In the genomic region with DNA sequence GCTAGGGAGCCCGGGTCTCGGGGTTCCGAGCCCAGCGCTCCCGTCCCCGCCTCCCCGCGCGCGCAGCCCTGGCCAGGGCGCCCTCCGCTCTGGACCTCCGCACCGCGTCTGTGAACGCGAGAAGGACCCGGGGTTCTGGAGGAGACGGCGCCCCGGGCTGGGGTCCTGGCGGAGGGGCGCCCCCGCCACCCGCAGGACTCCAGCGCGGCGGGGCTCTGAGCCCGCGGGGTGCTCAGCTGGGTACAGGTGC, we compare ENCODE assay signal across 8 cellular contexts. TPM values are rescaled to one million over a fixed set of nuclear protein-coding genes. Genes with fewer than 3 reads are reported as not detected.
DNase-seq lines count a peak whose midpoint lies in the region; ATAC-seq and TF ChIP-seq lines count a peak whose summit lies in the region.

No MANE protein-coding gene starts in this region.

- peaks cover 4% of the 10 kb centered on the region for H3K36me3 Mint-ChIP-seq in WTC11

- POLR2A ChIA-PET in WTC11 (lab: Charles Lee), result interaction anchor here (0.6 to 2.6 kb wide), 4 partner anchors 21 to 430 kb away, joined by 3 to 9 read pairs (median 3); no protein-coding TSS in a partner anchor

- TF ChIP-seq EP300 in tibial nerve (IDR thresholded peaks at IDR 0.05), result no peak

- TF ChIP-seq CTCF in WTC11 (IDR thresholded peaks at IDR 0.05), result no peak
- TF ChIP-seq CTCF in kidney epithelial cell (IDR thresholded peaks at IDR 0.05; ENCODE audit: insufficient read depth, low read length, poor library complexity, severe bottlenecking), result no peak
- TF ChIP-seq CTCF in tibial nerve (IDR thresholded peaks at IDR 0.05), result no peak

- DNase-seq in WTC11 (ENCODE audit: low spot score) (no peak), kidney epithelial cell (ENCODE audit: low read depth) (no peak), tibial nerve (ENCODE audit: low spot score in 2 of 2) (no peak), kidney glomerular epithelial cell (lab: John Stamatoyannopoulos, UW) (no peak), COLO829 (ENCODE audit: low spot score) (no peak), NCI-H2227 (lab: John Stamatoyannopoulos, UW; ENCODE audit: unreplicated experiment) (no peak)

- H3K36me3 ChIP-seq in kidney epithelial cell (ENCODE audit: control insufficient read depth, insufficient read depth, low read length) (no peaks in the 10 kb centered on the region), tibial nerve (peaks cover 0 to 2% (median 0%) of the 10 kb centered on the region in 3 donors)

- peaks cover 7% of the 10 kb centered on the region for H3K9me3 Mint-ChIP-seq in WTC11

- CTCF ChIA-PET in WTC11 (lab: Charles Lee), result interaction anchor here (0.7 to 5.5 kb wide), 20 partner anchors 9 to 645 kb away, joined by 3 to 77 read pairs (median 7); partner anchors contain the start of gene TDRD7

- H3K27me3 ChIP-seq in kidney epithelial cell (ENCODE audit: control insufficient read depth, insufficient read depth, low read length), result peaks cover 34% of the 10 kb centered on the region
- H3K27me3 ChIP-seq in tibial nerve, result no peaks in the 10 kb centered on the region

- H3K27ac ChIP-seq in tibial nerve, result peak overlapping the region; percentile 49 to 94 (median 77)

- H3K9me3 ChIP-seq in tibial nerve, result no peaks in the 10 kb centered on the region

- H3K27ac Mint-ChIP-seq in WTC11, result no peak overlapping the region

- peaks cover 0 to 54% (median 6%) of the 10 kb centered on the region in 4 donors for H3K4me1 ChIP-seq in tibial nerve

- peak overlapping the region; percentile 77 for H3K4me3 Mint-ChIP-seq in WTC11

- no peak for TF ChIP-seq POLR2A in tibial nerve (IDR thresholded peaks at IDR 0.05)

- 0% methylated on average over 17 of the region's 30 CpGs; no CpG with 5 or more reads in 1 of the 2 donors for WGBS in tibial nerve, 2 donors

- peaks cover 38% of the 10 kb centered on the region for H3K27me3 Mint-ChIP-seq in WTC11 (ENCODE audit: low read depth)

- ATAC-seq in GM18498 (IDR thresholded peaks at IDR 0.05; ENCODE audit: unreplicated experiment) (peak; percentile 40), HG02588 (IDR thresholded peaks at IDR 0.05; ENCODE audit: unreplicated experiment) (peak; percentile 26), WTC11 (peak; percentile 33)

- H3K4me1 Mint-ChIP-seq in WTC11, result peaks cover 21% of the 10 kb centered on the region

- H3K4me3 ChIP-seq in kidney epithelial cell (ENCODE audit: low read depth, low read length) (peak overlapping the region; percentile 45), tibial nerve (peak overlapping the region; percentile 40 to 92 (median 85))

TF ChIP-seq in WTC11, 78 proteins besides CTCF, POLR2A, EP300 and RAD21 (continues in another document):
- TF ChIP-seq IRF2 (CRISPR knock-in tag; IDR thresholded peaks at IDR 0.05; ENCODE audit: borderline replicate concordance, low read depth) (no peak), GTF2I (CRISPR knock-in tag; conservative IDR thresholded peaks at IDR 0.05) (no peak), PRDM15 (CRISPR knock-in tag; IDR thresholded peaks at IDR 0.05) (no peak), EMX1 (CRISPR knock-in tag; IDR thresholded peaks at IDR 0.05) (no peak), IRF1 (CRISPR knock-in tag; IDR thresholded peaks at IDR 0.05) (no peak), ATF1 (CRISPR knock-in tag; IDR thresholded peaks at IDR 0.05) (no peak), USF2 (CRISPR knock-in tag; IDR thresholded peaks at IDR 0.05) (no peak)
- TF ChIP-seq, protein P1, sequence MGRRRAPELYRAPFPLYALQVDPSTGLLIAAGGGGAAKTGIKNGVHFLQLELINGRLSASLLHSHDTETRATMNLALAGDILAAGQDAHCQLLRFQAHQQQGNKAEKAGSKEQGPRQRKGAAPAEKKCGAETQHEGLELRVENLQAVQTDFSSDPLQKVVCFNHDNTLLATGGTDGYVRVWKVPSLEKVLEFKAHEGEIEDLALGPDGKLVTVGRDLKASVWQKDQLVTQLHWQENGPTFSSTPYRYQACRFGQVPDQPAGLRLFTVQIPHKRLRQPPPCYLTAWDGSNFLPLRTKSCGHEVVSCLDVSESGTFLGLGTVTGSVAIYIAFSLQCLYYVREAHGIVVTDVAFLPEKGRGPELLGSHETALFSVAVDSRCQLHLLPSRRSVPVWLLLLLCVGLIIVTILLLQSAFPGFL (CRISPR knock-in tag; IDR thresholded peaks at IDR 0.05; ENCODE audit: borderline replicate concordance), result no peak
- TF ChIP-seq, protein P2, sequence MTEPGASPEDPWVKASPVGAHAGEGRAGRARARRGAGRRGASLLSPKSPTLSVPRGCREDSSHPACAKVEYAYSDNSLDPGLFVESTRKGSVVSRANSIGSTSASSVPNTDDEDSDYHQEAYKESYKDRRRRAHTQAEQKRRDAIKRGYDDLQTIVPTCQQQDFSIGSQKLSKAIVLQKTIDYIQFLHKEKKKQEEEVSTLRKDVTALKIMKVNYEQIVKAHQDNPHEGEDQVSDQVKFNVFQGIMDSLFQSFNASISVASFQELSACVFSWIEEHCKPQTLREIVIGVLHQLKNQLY (CRISPR knock-in tag; IDR thresholded peaks at IDR 0.05), result no peak
- TF ChIP-seq, protein P3, sequence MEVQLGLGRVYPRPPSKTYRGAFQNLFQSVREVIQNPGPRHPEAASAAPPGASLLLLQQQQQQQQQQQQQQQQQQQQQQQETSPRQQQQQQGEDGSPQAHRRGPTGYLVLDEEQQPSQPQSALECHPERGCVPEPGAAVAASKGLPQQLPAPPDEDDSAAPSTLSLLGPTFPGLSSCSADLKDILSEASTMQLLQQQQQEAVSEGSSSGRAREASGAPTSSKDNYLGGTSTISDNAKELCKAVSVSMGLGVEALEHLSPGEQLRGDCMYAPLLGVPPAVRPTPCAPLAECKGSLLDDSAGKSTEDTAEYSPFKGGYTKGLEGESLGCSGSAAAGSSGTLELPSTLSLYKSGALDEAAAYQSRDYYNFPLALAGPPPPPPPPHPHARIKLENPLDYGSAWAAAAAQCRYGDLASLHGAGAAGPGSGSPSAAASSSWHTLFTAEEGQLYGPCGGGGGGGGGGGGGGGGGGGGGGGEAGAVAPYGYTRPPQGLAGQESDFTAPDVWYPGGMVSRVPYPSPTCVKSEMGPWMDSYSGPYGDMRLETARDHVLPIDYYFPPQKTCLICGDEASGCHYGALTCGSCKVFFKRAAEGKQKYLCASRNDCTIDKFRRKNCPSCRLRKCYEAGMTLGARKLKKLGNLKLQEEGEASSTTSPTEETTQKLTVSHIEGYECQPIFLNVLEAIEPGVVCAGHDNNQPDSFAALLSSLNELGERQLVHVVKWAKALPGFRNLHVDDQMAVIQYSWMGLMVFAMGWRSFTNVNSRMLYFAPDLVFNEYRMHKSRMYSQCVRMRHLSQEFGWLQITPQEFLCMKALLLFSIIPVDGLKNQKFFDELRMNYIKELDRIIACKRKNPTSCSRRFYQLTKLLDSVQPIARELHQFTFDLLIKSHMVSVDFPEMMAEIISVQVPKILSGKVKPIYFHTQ (CRISPR knock-in tag; IDR thresholded peaks at IDR 0.05), result no peak

RNA-seq across cellular contexts. Expression of gene TMOD1, which starts 0.4 kb away (rescaled TPM):
- total RNA-seq in WTC11 (2021) (1.0 to 1.6 TPM (median 1.4 TPM) in 3 replicates), kidney epithelial cell (0.08 and 0.14 TPM in 2 replicates), tibial nerve (10 to 100 TPM; 30.0 to 47.0 (median 36.0) TPM)

Comparison
In these comparisons a context has a peak if more than half of its experiments do, and no peak if none do; other contexts are left out.
1. RNA of gene TMOD1, which starts 0.4 kb away (total RNA-seq): 30.0 to 47.0 TPM in tibial nerve; 1.0 to 1.6 TPM in WTC11 and 0.08 to 0.14 TPM in kidney epithelial cell; every median in the first group is over 10 times any median in the second.
2. Peak in every context shown above with its lines, with median percentiles within 50 percentile points of each other: ATAC-seq.